In the genomic region with DNA sequence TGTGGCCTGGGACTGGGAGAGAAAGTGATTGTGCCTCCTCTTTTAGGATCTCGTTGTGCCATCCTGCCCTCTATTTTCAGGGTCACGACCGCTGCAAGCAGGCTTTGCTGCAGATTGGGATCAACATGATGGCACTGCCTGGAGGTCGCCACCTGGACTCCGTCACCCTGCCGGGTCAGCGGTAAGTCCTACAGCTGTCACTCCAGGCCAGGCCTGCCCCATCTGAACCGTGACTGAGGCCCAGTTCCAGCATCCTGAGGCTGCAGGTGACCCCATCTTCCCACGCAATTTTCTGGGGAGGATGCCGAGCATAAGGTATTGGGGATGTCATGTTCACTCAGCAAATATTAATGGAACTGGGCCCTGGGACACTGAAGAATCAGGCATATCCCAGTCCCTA, we compare ENCODE assay signal across 28 cellular contexts. TPM values are rescaled to one million over a fixed set of nuclear protein-coding genes. Genes with fewer than 3 reads are reported as not detected.
"Had no signal": no experiment of that assay in that cellular context is flagged by ENCODE, and none has a peak within 500 bp of the region (broad histone marks: within the 10 kb centered on the region; RNA-seq: fewer than 3 reads in every experiment).

No MANE protein-coding gene starts in this region.

- DNase-seq: stimulated activated CD4-positive, alpha-beta T cell treated with anti-CD3 and anti-CD28 coated beads, Interleukin-2, amount 100 ng/mL, for 48 hours; stimulated activated CD4-positive, alpha-beta T cell treated with anti-CD3 and anti-CD28 coated beads, Interleukin-4, amount 100 ng/mL, for 1 hour; stimulated activated CD4-positive, alpha-beta T cell treated with anti-CD3 and anti-CD28 coated beads, Interleukin-4, amount 100 ng/mL, for 24 hours; stimulated activated CD4-positive, alpha-beta T cell treated with anti-CD3 and anti-CD28 coated beads, Interleukin-4, amount 100 ng/mL, for 4 hours; stimulated activated CD8-positive, alpha-beta memory T cell treated with anti-CD3 and anti-CD28 coated beads, Interleukin-4, amount 100 ng/mL, for 48 hours; stimulated activated naive B cell treated with anti-CD40 and anti-IgM and Interleukin-4, amounts not matched to agents 10 μg/mL and 1 μg/mL and 100 μg/mL, for 72 hours; stimulated activated naive CD4-positive, alpha-beta T cell; stimulated activated naive CD4-positive, alpha-beta T cell treated with Interleukin-2 at 50 U/mL for 16 hours; stimulated activated naive CD8-positive, alpha-beta T cell treated with anti-CD3 and anti-CD28 coated beads, Interleukin-15, amount 100 ng/mL, for 72 hours; stimulated activated naive CD8-positive, alpha-beta T cell treated with anti-CD3 and anti-CD28 coated beads, Interleukin-15, Interleukin-2, amounts not matched to agents 100 U/mL and 50 U/mL, for 24 hours; stomach; testis; thyroid gland; tibial artery; transverse colon; upper lobe of left lung; upper lobe of right lung; uterus had no signal

- H3K36me3 Mint-ChIP-seq: stimulated activated effector memory CD8-positive, alpha-beta T cell treated with anti-CD3 and anti-CD28 coated beads, Interleukin-12 subunit alpha, Interleukin-12 subunit beta, amount 100 ng/mL, for 72 hours; stimulated activated memory B cell treated with anti-CD40 and anti-IgM and Interleukin-4, amounts not matched to agents 10 μg/mL and 1 μg/mL and 100 μg/mL, for 72 hours; stimulated activated naive B cell treated with anti-CD40 and anti-IgM and Interleukin-4, amounts not matched to agents 10 μg/mL and 1 μg/mL and 100 μg/mL, for 72 hours; type B pancreatic cell had no signal

- H3K4me1 ChIP-seq: suprapubic skin, testis, tibial artery, upper lobe of left lung, upper lobe of right lung, uterus, vagina had no signal

- H3K4me3 ChIP-seq: stomach, suprapubic skin, testis, thoracic aorta, thyroid gland, tibial artery, tibial nerve, transverse colon, upper lobe of left lung, upper lobe of right lung, uterus, vagina had no signal

- H3K9me3 ChIP-seq: stomach, suprapubic skin, testis, thoracic aorta, thyroid gland, tibial artery, tibial nerve, transverse colon, upper lobe of left lung, upper lobe of right lung, uterus, vagina had no signal

- H3K27me3 Mint-ChIP-seq: stimulated activated memory B cell treated with anti-CD40 and anti-IgM and Interleukin-4, amounts not matched to agents 10 μg/mL and 1 μg/mL and 100 μg/mL, for 72 hours; stimulated activated naive CD8-positive, alpha-beta T cell treated with anti-CD3 and anti-CD28 coated beads, Interleukin-15, amount 100 ng/mL, for 72 hours had no signal

- H3K27ac ChIP-seq: stomach, suprapubic skin, testis, thoracic aorta, thyroid gland, tibial artery, transverse colon, upper lobe of left lung, upper lobe of right lung, uterus, vagina had no signal

- H3K27me3 ChIP-seq: stomach, suprapubic skin, testis, thyroid gland, tibial artery, tibial nerve, transverse colon, upper lobe of left lung, upper lobe of right lung, uterus, vagina had no signal

- H3K9me3 Mint-ChIP-seq: stimulated activated effector memory CD8-positive, alpha-beta T cell treated with anti-CD3 and anti-CD28 coated beads, Interleukin-12 subunit alpha, Interleukin-12 subunit beta, amount 100 ng/mL, for 72 hours; stimulated activated memory B cell treated with anti-CD40 and anti-IgM and Interleukin-4, amounts not matched to agents 10 μg/mL and 1 μg/mL and 100 μg/mL, for 72 hours; stimulated activated naive B cell treated with anti-CD40 and anti-IgM and Interleukin-4, amounts not matched to agents 10 μg/mL and 1 μg/mL and 100 μg/mL, for 72 hours; stimulated activated naive CD8-positive, alpha-beta T cell treated with anti-CD3 and anti-CD28 coated beads, Interleukin-15, amount 100 ng/mL, for 72 hours; stimulated activated naive CD8-positive, alpha-beta T cell treated with anti-CD3 and anti-CD28 coated beads, Interleukin-15, Interleukin-2, amounts not matched to agents 100 ng/mL and 50 ng/mL, for 24 hours; type B pancreatic cell had no signal

- H3K4me1 Mint-ChIP-seq: stimulated activated naive CD8-positive, alpha-beta T cell treated with anti-CD3 and anti-CD28 coated beads, Interleukin-15, amount 100 ng/mL, for 72 hours had no signal

- H3K4me3 Mint-ChIP-seq: stimulated activated effector memory CD8-positive, alpha-beta T cell treated with anti-CD3 and anti-CD28 coated beads, Interleukin-12 subunit alpha, Interleukin-12 subunit beta, amount 100 ng/mL, for 72 hours; stimulated activated memory B cell treated with anti-CD40 and anti-IgM and Interleukin-4, amounts not matched to agents 10 μg/mL and 1 μg/mL and 100 μg/mL, for 72 hours; stimulated activated naive B cell treated with anti-CD40 and anti-IgM and Interleukin-4, amounts not matched to agents 10 μg/mL and 1 μg/mL and 100 μg/mL, for 72 hours; stimulated activated naive CD8-positive, alpha-beta T cell treated with anti-CD3 and anti-CD28 coated beads, Interleukin-15, amount 100 ng/mL, for 72 hours; stimulated activated naive CD8-positive, alpha-beta T cell treated with anti-CD3 and anti-CD28 coated beads, Interleukin-15, Interleukin-2, amounts not matched to agents 100 ng/mL and 50 ng/mL, for 24 hours; type B pancreatic cell had no signal

- ATAC-seq: stimulated activated effector memory CD8-positive, alpha-beta T cell treated with anti-CD3 and anti-CD28 coated beads, Interleukin-12 subunit alpha, Interleukin-12 subunit beta, amount 100 ng/mL, for 72 hours; stimulated activated memory B cell treated with anti-CD40 and anti-IgM and Interleukin-4, amounts not matched to agents 10 μg/mL and 1 μg/mL and 100 μg/mL, for 72 hours; stimulated activated naive B cell treated with anti-CD40 and anti-IgM and Interleukin-4, amounts not matched to agents 10 μg/mL and 1 μg/mL and 100 μg/mL, for 72 hours; stimulated activated naive CD8-positive, alpha-beta T cell treated with anti-CD3 and anti-CD28 coated beads, Interleukin-15, amount 100 ng/mL, for 72 hours; stimulated activated naive CD8-positive, alpha-beta T cell treated with anti-CD3 and anti-CD28 coated beads, Interleukin-15, Interleukin-2, amounts not matched to agents 100 U/mL and 50 U/mL, for 24 hours; upper lobe of right lung had no signal

- H3K27ac Mint-ChIP-seq: stimulated activated effector memory CD8-positive, alpha-beta T cell treated with anti-CD3 and anti-CD28 coated beads, Interleukin-12 subunit alpha, Interleukin-12 subunit beta, amount 100 ng/mL, for 72 hours; stimulated activated memory B cell treated with anti-CD40 and anti-IgM and Interleukin-4, amounts not matched to agents 10 μg/mL and 1 μg/mL and 100 μg/mL, for 72 hours; stimulated activated naive B cell treated with anti-CD40 and anti-IgM and Interleukin-4, amounts not matched to agents 10 μg/mL and 1 μg/mL and 100 μg/mL, for 72 hours; stimulated activated naive CD8-positive, alpha-beta T cell treated with anti-CD3 and anti-CD28 coated beads, Interleukin-15, amount 100 ng/mL, for 72 hours; stimulated activated naive CD8-positive, alpha-beta T cell treated with anti-CD3 and anti-CD28 coated beads, Interleukin-15, Interleukin-2, amounts not matched to agents 100 ng/mL and 50 ng/mL, for 24 hours; type B pancreatic cell had no signal

- H3K36me3 ChIP-seq: stomach, suprapubic skin, thoracic aorta, thyroid gland, tibial artery, tibial nerve, transverse colon, upper lobe of left lung, upper lobe of right lung, uterus, vagina had no signal

RNA-seq across cellular contexts. Expression of a gene that starts 34.3 kb away (rescaled TPM):
- total RNA-seq: subcutaneous adipose tissue, temporal lobe had no signal
